ENCODE assay signal across 1 cellular context in genomic region chr6:36735110-36735971, GRCh38.
TF ChIP-seq lines count a peak whose summit lies in the region.

No MANE protein-coding gene starts in this region.

TF ChIP-seq in IMR-90, 13 proteins besides CTCF, POLR2A, EP300 and RAD21 (continued from another document):
- TF ChIP-seq ELK1 (IDR thresholded peaks at IDR 0.05; ENCODE audit: borderline replicate concordance, low read depth, low read length) (no peak), MAZ (IDR thresholded peaks at IDR 0.05; ENCODE audit: borderline replicate concordance, low read depth, low read length) (peak; percentile 9; the same call in 1 of the 2 replicates), NFE2L2 (IDR thresholded peaks at IDR 0.05; ENCODE audit: low read depth, low read length) (no peak), USF2 (IDR thresholded peaks at IDR 0.05; ENCODE audit: low read depth, low read length) (no peak), RCOR1 (IDR thresholded peaks at IDR 0.05; ENCODE audit: insufficient replicate concordance, low read length) (no peak), MXI1 (IDR thresholded peaks at IDR 0.05; ENCODE audit: borderline replicate concordance, low read depth, low read length) (no peak), BHLHE40 (IDR thresholded peaks at IDR 0.05; ENCODE audit: low read depth, low read length) (no peak), MAFK (IDR thresholded peaks at IDR 0.05; ENCODE audit: low read depth, low read length) (no peak)
TF ChIP-seq in IMR-90: peak in this region for 2.
